Comparison of ENCODE assay signal across 22 cellular contexts in the genomic region with DNA sequence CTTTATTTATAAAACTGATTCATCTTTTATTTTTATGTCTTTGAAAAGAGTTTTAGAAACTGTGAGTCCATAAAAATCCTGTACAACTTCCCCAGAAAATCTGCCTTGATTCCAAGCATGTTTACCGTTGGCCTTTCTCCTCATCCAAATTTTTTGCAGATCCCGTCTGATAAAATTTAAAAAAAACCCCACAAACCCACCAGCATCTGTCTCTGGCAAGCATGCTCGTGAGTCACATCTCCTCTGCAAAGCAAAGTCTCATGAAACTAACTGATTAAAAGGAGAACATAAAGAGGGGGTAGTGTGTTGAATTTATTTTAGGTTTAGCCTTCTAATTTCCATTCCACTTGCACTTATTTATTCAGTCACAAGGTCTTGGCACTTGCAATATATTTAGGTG.
A peak's percentile ranks its signal among the peaks of the same experiment; 100 is the strongest.
DNase-seq lines count a peak whose midpoint lies in the region; ATAC-seq and TF ChIP-seq lines count a peak whose summit lies in the region.
"Had no signal": no experiment of that assay in that cellular context is flagged by ENCODE, and none has a peak within 500 bp of the region (broad histone marks: within the 10 kb centered on the region; RNA-seq: fewer than 3 reads in every experiment).

No MANE protein-coding gene starts in this region.

- H3K27me3 ChIP-seq in fibroblast of lung (ENCODE audit: control insufficient read depth, insufficient read depth, low read length) = no peaks in the 10 kb centered on the region
- no peaks in the 10 kb centered on the region for H3K27me3 ChIP-seq in upper lobe of right lung

- no peaks in the 10 kb centered on the region for H3K36me3 Mint-ChIP-seq in natural killer cell treated with Interleukin-12 subunit alpha and Interleukin-12 subunit beta and Interleukin-15 and Interleukin-18, amount 100 ng/mL, for 72 hours
- H3K36me3 Mint-ChIP-seq: CD4-positive, CD25-positive, alpha-beta regulatory T cell had no signal

- H3K4me3 ChIP-seq in fibroblast of lung (replicated peaks in 1 of 4; ENCODE audit: control extremely low read depth in 1 of 4, insufficient read depth in 1 of 4, low read depth in 3 of 4, low read length in 4 of 4) (no peak overlapping the region), upper lobe of right lung (no peak overlapping the region)
- H3K4me3 ChIP-seq: GM23248 had no signal

- no peak overlapping the region for H2AFZ ChIP-seq in fibroblast of lung (ENCODE audit: low read length)
- H2AFZ ChIP-seq: GM23248 had no signal

- H3K4me1 ChIP-seq in fibroblast of lung (ENCODE audit: control insufficient read depth, extremely low read depth, insufficient read depth, low read length) = peaks cover 2% of the 10 kb centered on the region
- no peaks in the 10 kb centered on the region for H3K4me1 ChIP-seq in upper lobe of right lung
- H3K4me1 ChIP-seq: Caco-2 had no signal

- intact Hi-C loops in upper lobe of right lung (cut with DNase I) = no loop called here

- H3K4me1 Mint-ChIP-seq in natural killer cell treated with Interleukin-12 subunit alpha and Interleukin-12 subunit beta and Interleukin-15 and Interleukin-18, amount 100 ng/mL, for 72 hours (ENCODE audit: low read depth in 2 of 2) = no peaks in the 10 kb centered on the region
- H3K4me1 Mint-ChIP-seq: CD4-positive, CD25-positive, alpha-beta regulatory T cell had no signal

- H3K36me3 ChIP-seq in fibroblast of lung (ENCODE audit: control insufficient read depth, insufficient read depth, low read length) (no peaks in the 10 kb centered on the region), upper lobe of right lung (no peaks in the 10 kb centered on the region)

- peaks cover 4% of the 10 kb centered on the region for H3K9me3 Mint-ChIP-seq in natural killer cell treated with Interleukin-12 subunit alpha and Interleukin-12 subunit beta and Interleukin-15 and Interleukin-18, amount 100 ng/mL, for 72 hours

- ATAC-seq in HG03457 (IDR thresholded peaks at IDR 0.05; ENCODE audit: unreplicated experiment) (no peak), upper lobe of right lung (no peak)
- no peak for ATAC-seq in natural killer cell treated with Interleukin-12 subunit alpha and Interleukin-12 subunit beta and Interleukin-15 and Interleukin-18, amount 100 ng/mL, for 72 hours
- ATAC-seq: HCT116 had no signal

- H3K79me2 ChIP-seq in fibroblast of lung (ENCODE audit: control insufficient read depth, insufficient read depth, low read length) = no peaks in the 10 kb centered on the region

- H3K9me3 ChIP-seq in fibroblast of lung (ENCODE audit: control insufficient read depth, insufficient read depth, low read depth, low read length) (no peaks in the 10 kb centered on the region), upper lobe of right lung (no peaks in the 10 kb centered on the region)
- H3K9me3 ChIP-seq: Caco-2 had no signal

- no peaks in the 10 kb centered on the region for H4K20me1 ChIP-seq in fibroblast of lung (ENCODE audit: control insufficient read depth, extremely low read depth, insufficient read depth, low read length)

- TF ChIP-seq CTCF in fibroblast of lung (conservative IDR thresholded peaks at IDR 0.05 in 1 of 2, IDR thresholded peaks at IDR 0.05 in 1 of 2; ENCODE audit: low read depth in 1 of 2, low read length in 2 of 2) (no peak), upper lobe of right lung (IDR thresholded peaks at IDR 0.05) (no peak)

- DNase-seq in ELR (ENCODE audit: low read depth) = peak; percentile 4
- DNase-seq in RPMI7951 (ENCODE audit: low read depth) = peak; percentile 6
- peak; percentile 64 to 76 for DNase-seq in fibroblast of lung (ENCODE audit: low read depth in 2 of 2)
- peak; percentile 58 for DNase-seq in superior temporal gyrus (ENCODE audit: extremely low spot score)
- DNase-seq in natural killer cell treated with Interleukin-12 subunit alpha and Interleukin-12 subunit beta and Interleukin-15 and Interleukin-18, amount 100 ng/mL, for 72 hours (ENCODE audit: low spot score) = no peak
- DNase-seq in MV-4-11 (lab: John Stamatoyannopoulos, UW) = no peak
- no peak for DNase-seq in upper lobe of right lung
- DNase-seq: AML-193; Caco-2; CD4-positive, CD25-positive, alpha-beta regulatory T cell; DMS53; GM23248; KG1; NCI-H1092; NCI-H1694; NCI-H2107; NCI-H226; NCI-H526 treated with DMSO at 0.1 percent for 48 hours; RPMI8226; SIG-M5 had no signal

- H3K4me3 Mint-ChIP-seq in natural killer cell treated with Interleukin-12 subunit alpha and Interleukin-12 subunit beta and Interleukin-15 and Interleukin-18, amount 100 ng/mL, for 72 hours = no peak overlapping the region
- H3K4me3 Mint-ChIP-seq: CD4-positive, CD25-positive, alpha-beta regulatory T cell had no signal

- H3K27me3 Mint-ChIP-seq in natural killer cell treated with Interleukin-12 subunit alpha and Interleukin-12 subunit beta and Interleukin-15 and Interleukin-18, amount 100 ng/mL, for 72 hours = peaks cover 9 to 10% of the 10 kb centered on the region in 2 donors
- H3K27me3 Mint-ChIP-seq: CD4-positive, CD25-positive, alpha-beta regulatory T cell had no signal

- no peak overlapping the region for H3K9ac ChIP-seq in fibroblast of lung (ENCODE audit: insufficient read depth, low read length)
- H3K9ac ChIP-seq: GM23248 had no signal

- no peak overlapping the region for H3K27ac ChIP-seq in fibroblast of lung (ENCODE audit: insufficient read depth, low read length)
- H3K27ac ChIP-seq in upper lobe of right lung = no peak overlapping the region
- H3K27ac ChIP-seq: GM23248 had no signal

- H3K27ac Mint-ChIP-seq in natural killer cell treated with Interleukin-12 subunit alpha and Interleukin-12 subunit beta and Interleukin-15 and Interleukin-18, amount 100 ng/mL, for 72 hours = no peak overlapping the region
- H3K27ac Mint-ChIP-seq: CD4-positive, CD25-positive, alpha-beta regulatory T cell had no signal

- H3K4me2 ChIP-seq in fibroblast of lung (ENCODE audit: extremely low read depth, insufficient read depth, low read length) = no peak overlapping the region

Comparison
In these comparisons a context has a peak if more than half of its experiments do, and no peak if none do; other contexts are left out.
1. DNase-seq: peak in ELR (single experiment), RPMI7951 (single experiment), fibroblast of lung (2 of 2) and superior temporal gyrus (single experiment); none in natural killer cell treated with Interleukin-12 subunit alpha and Interleukin-12 subunit beta and Interleukin-15 and Interleukin-18, amount 100 ng/mL, for 72 hours (single experiment), MV-4-11 (single experiment) and upper lobe of right lung (single experiment).